ENCODE assay signal across 1 cellular context in genomic region chr15:78810003-78810376, GRCh38.
TF ChIP-seq lines count a peak whose summit lies in the region.

No MANE protein-coding gene starts in this region.

TF ChIP-seq in IMR-90, 13 proteins besides CTCF, POLR2A, EP300 and RAD21:
- no peak for TF ChIP-seq CHD1 (IDR thresholded peaks at IDR 0.05; ENCODE audit: low read depth, low read length)
- no peak for TF ChIP-seq FOS (IDR thresholded peaks at IDR 0.05; ENCODE audit: low read depth, low read length)
- no peak for TF ChIP-seq SMC3 (IDR thresholded peaks at IDR 0.05; ENCODE audit: low read depth, low read length)
TF ChIP-seq in IMR-90: peak in this region for 0.
